ENCODE assay signal across 10 cellular contexts in the genomic region with DNA sequence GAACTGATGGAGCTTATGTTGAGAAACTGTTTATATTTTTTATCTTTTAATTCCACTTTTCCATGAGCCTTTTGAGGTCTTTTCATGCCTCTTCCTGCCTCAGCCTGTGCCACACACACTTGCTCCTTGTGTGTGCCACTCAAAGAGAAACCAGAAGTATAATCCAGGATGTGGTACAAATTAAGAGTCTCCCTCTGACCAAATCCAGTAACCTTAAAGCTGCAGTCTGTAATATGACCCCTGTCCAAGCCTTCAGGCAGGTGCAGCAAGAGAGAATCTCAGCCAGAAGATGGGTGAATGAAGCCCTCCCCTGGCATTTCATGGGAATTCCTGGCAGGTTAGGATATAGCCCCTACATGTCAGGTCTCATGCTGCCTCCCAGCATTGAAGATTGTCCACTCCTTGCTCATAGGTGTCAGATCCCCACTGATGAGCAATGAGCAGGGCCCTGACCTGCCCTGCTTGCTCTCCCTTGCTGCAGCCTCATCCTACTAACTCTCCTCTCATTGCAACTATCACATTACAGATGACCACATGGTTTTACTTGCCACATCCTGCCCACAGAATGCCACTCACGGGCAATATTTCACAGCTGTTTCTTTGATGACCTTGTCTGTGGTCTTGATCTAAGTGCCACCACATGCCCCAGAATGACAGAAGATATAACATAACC.
A peak's percentile ranks its signal among the peaks of the same experiment; 100 is the strongest.
DNase-seq lines count a peak whose midpoint lies in the region; ATAC-seq, FAIRE-seq and TF ChIP-seq lines count a peak whose summit lies in the region.
"Had no signal": no experiment of that assay in that cellular context is flagged by ENCODE, and none has a peak within 500 bp of the region (broad histone marks: within the 10 kb centered on the region; RNA-seq: fewer than 3 reads in every experiment).

No MANE protein-coding gene starts in this region.

- no peak for TF ChIP-seq POLR2A in GM12892 (IDR thresholded peaks at IDR 0.05; ENCODE audit: low read depth, low read length)

- no peaks in the 10 kb centered on the region for H3K27me3 Mint-ChIP-seq in stimulated activated naive CD8-positive, alpha-beta T cell treated with anti-CD3 and anti-CD28 coated beads, Interleukin-15, amount 100 ng/mL, for 72 hours

- H3K4me3 Mint-ChIP-seq in stimulated activated naive CD8-positive, alpha-beta T cell treated with anti-CD3 and anti-CD28 coated beads, Interleukin-15, amount 100 ng/mL, for 72 hours, result no peak overlapping the region
- H3K4me3 Mint-ChIP-seq: activated T-helper 1 cell treated with anti-CD3 and anti-CD28 coated beads, Interleukin-12 subunit alpha, Interleukin-12 subunit beta, Interleukin-2, Interleukin-4 antibody, amounts not matched to agents 30 ng/mL and 10 ng/mL and 1 ng/mL, durations not matched to agents 14 hours and 24 hours and 36 hours had no signal

- ATAC-seq in stimulated activated naive CD8-positive, alpha-beta T cell treated with anti-CD3 and anti-CD28 coated beads, Interleukin-15, amount 100 ng/mL, for 72 hours, result peak; percentile 48
- ATAC-seq in stimulated activated naive CD8-positive, alpha-beta T cell treated with anti-CD3 and anti-CD28 coated beads, Interleukin-15, Interleukin-2, amounts not matched to agents 100 U/mL and 50 U/mL, for 24 hours, result no peak
- ATAC-seq in HG03342 (IDR thresholded peaks at IDR 0.05; ENCODE audit: unreplicated experiment) (peak; percentile 77), RWPE2 (ENCODE audit: low read depth) (peak; percentile 93), HG02870 (IDR thresholded peaks at IDR 0.05; ENCODE audit: unreplicated experiment) (no peak)
- ATAC-seq: pancreas had no signal

- no peak overlapping the region for H3K27ac ChIP-seq in RWPE2 (ENCODE audit: poor library complexity, severe bottlenecking)
- H3K27ac ChIP-seq: pancreas had no signal

- H3K27me3 ChIP-seq in RWPE2 (ENCODE audit: insufficient read depth, poor library complexity, severe bottlenecking), result no peaks in the 10 kb centered on the region
- H3K27me3 ChIP-seq: pancreas had no signal

- H3K4me3 ChIP-seq in RWPE2 (ENCODE audit: severe bottlenecking), result no peak overlapping the region
- H3K4me3 ChIP-seq: pancreas had no signal

- no peaks in the 10 kb centered on the region for H3K9me3 ChIP-seq in RWPE2 (ENCODE audit: severe bottlenecking)
- H3K9me3 ChIP-seq: pancreas had no signal

- H3K9me3 Mint-ChIP-seq in stimulated activated naive CD8-positive, alpha-beta T cell treated with anti-CD3 and anti-CD28 coated beads, Interleukin-15, amount 100 ng/mL, for 72 hours, result peaks cover 17 to 26% of the 10 kb centered on the region in 2 donors
- H3K9me3 Mint-ChIP-seq: activated T-helper 1 cell treated with anti-CD3 and anti-CD28 coated beads, Interleukin-12 subunit alpha, Interleukin-12 subunit beta, Interleukin-2, Interleukin-4 antibody, amounts not matched to agents 30 ng/mL and 10 ng/mL and 1 ng/mL, durations not matched to agents 14 hours and 24 hours and 36 hours had no signal

- TF ChIP-seq CTCF in RWPE2 (IDR thresholded peaks at IDR 0.05; ENCODE audit: poor library complexity, severe bottlenecking), result no peak

- no peak overlapping the region for H3K27ac Mint-ChIP-seq in stimulated activated naive CD8-positive, alpha-beta T cell treated with anti-CD3 and anti-CD28 coated beads, Interleukin-15, amount 100 ng/mL, for 72 hours
- H3K27ac Mint-ChIP-seq: activated T-helper 1 cell treated with anti-CD3 and anti-CD28 coated beads, Interleukin-12 subunit alpha, Interleukin-12 subunit beta, Interleukin-2, Interleukin-4 antibody, amounts not matched to agents 30 ng/mL and 10 ng/mL and 1 ng/mL, durations not matched to agents 14 hours and 24 hours and 36 hours had no signal

- no peaks in the 10 kb centered on the region for H3K36me3 ChIP-seq in RWPE2 (ENCODE audit: low read depth)
- H3K36me3 ChIP-seq: pancreas had no signal

- no peaks in the 10 kb centered on the region for H3K4me1 Mint-ChIP-seq in stimulated activated naive CD8-positive, alpha-beta T cell treated with anti-CD3 and anti-CD28 coated beads, Interleukin-15, amount 100 ng/mL, for 72 hours

- no peak for DNase-seq in stimulated activated naive CD8-positive, alpha-beta T cell treated with anti-CD3 and anti-CD28 coated beads, Interleukin-15, amount 100 ng/mL, for 72 hours
- DNase-seq in stimulated activated naive CD8-positive, alpha-beta T cell treated with anti-CD3 and anti-CD28 coated beads, Interleukin-15, Interleukin-2, amounts not matched to agents 100 U/mL and 50 U/mL, for 24 hours, result no peak
- DNase-seq in RWPE2 (ENCODE audit: low spot score) (no peak), GM12892 (ENCODE audit: insufficient read length) (no peak), NCI-H128 (lab: John Stamatoyannopoulos, UW; ENCODE audit: unreplicated experiment) (no peak)
- no peak for DNase-seq in activated T-cell treated with anti-CD3 and anti-CD28 coated beads, Interleukin-2, amount 50 U/mL, for 48 hours
- DNase-seq: pancreas had no signal

- peaks cover 8% of the 10 kb centered on the region for H3K4me1 ChIP-seq in RWPE2 (ENCODE audit: insufficient read depth, poor library complexity, severe bottlenecking)
- H3K4me1 ChIP-seq: pancreas had no signal

- no peak for FAIRE-seq in GM12892 (lab: Jason Lieb, UNC)
- FAIRE-seq: pancreas had no signal

Comparison
In these comparisons a context has a peak if more than half of its experiments do, and no peak if none do; other contexts are left out.
1. ATAC-seq: peak in stimulated activated naive CD8-positive, alpha-beta T cell treated with anti-CD3 and anti-CD28 coated beads, Interleukin-15, amount 100 ng/mL, for 72 hours (single experiment), HG03342 (single experiment) and RWPE2 (single experiment); none in stimulated activated naive CD8-positive, alpha-beta T cell treated with anti-CD3 and anti-CD28 coated beads, Interleukin-15, Interleukin-2, amounts not matched to agents 100 U/mL and 50 U/mL, for 24 hours (single experiment) and HG02870 (single experiment).